In the genomic region with DNA sequence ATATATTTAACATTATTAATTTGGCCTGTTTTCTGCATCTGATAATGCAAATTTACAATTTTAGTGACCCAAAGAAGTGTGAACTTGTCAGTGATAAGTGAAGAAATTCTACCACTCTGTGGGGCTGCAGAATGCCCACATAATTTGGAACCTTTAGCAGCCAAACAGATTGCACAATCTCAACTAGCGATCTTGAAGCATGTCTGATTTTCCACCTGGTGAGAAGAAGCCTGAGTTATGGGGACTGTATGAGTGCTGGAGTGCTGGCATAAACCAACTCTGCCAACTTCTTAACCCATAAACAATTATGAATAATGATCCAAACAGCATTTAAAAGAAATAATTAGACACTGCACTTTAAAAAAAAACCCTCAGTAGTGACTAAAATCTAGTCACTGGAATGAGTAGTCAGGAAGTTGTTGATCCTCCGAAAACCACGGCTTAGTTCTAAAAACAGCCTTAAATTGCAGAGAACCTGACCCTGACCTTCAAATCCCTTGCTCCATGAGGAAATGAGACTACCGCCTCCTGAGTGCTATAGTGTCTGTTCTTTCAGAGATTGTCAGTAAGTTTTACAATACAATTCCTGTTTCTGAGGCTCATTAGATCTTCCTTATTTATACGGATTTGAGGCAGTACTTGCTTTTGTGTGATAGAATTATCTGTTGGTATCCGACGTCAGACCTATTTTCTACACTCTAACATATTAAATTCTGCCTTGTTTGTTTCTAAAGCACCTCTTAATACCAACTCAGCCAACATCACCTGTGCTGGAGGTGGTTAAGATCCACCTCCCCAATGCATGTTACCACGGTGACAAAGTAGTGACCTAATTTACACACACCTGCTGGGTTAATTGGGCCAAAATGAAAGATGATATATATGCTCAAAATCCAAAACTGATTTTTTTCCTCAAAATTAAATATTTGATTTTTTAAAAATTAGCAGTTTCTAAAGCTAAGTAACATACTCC, we compare ENCODE assay signal across 9 cellular contexts.
DNase-seq lines count a peak whose midpoint lies in the region; ATAC-seq and TF ChIP-seq lines count a peak whose summit lies in the region.
"Had no signal": no experiment of that assay in that cellular context is flagged by ENCODE, and none has a peak within 500 bp of the region (broad histone marks: within the 10 kb centered on the region; RNA-seq: fewer than 3 reads in every experiment).

No MANE protein-coding gene starts in this region.

- peak; percentile 73 for ATAC-seq in HG02938 (IDR thresholded peaks at IDR 0.05; ENCODE audit: unreplicated experiment)

- H3K4me3 ChIP-seq in epithelial cell of proximal tubule (ENCODE audit: low read depth, low read length) = peak overlapping the region; percentile 26
- H3K4me3 ChIP-seq: upper lobe of left lung had no signal

- no peak for TF ChIP-seq CTCF in epithelial cell of proximal tubule (conservative IDR thresholded peaks at IDR 0.05; ENCODE audit: low read depth, low read length)

- DNase-seq in NCI-H510A treated with DMSO at 0.1 percent for 48 hours (lab: John Stamatoyannopoulos, UW) = peak; percentile 20
- no peak for DNase-seq in NCI-H510A (lab: John Stamatoyannopoulos, UW)
- DNase-seq in NCI-H2107 treated with DMSO at 0.1 percent for 48 hours (lab: John Stamatoyannopoulos, UW; ENCODE audit: unreplicated experiment) = peak; percentile 87
- DNase-seq in epithelial cell of proximal tubule (ENCODE audit: low read depth) = no peak
- DNase-seq in activated CD4-positive, CD25-positive, alpha-beta regulatory T cell treated with anti-CD3 and anti-CD28 coated beads, Interleukin-2, amount 50 U/mL, for 72 hours = no peak
- DNase-seq in activated effector memory CD4-positive, alpha-beta T cell treated with anti-CD3 and anti-CD28 coated beads, Interleukin-2, amount 50 U/mL, for 16 hours = no peak
- no peak for DNase-seq in activated effector memory CD4-positive, alpha-beta T cell treated with Interleukin-2 at 50 U/mL for 16 hours
- DNase-seq: upper lobe of left lung had no signal

Comparison
In these comparisons a context has a peak if more than half of its experiments do, and no peak if none do; other contexts are left out.
1. DNase-seq: peak in NCI-H510A treated with DMSO at 0.1 percent for 48 hours (single experiment) and NCI-H2107 treated with DMSO at 0.1 percent for 48 hours (single experiment); none in NCI-H510A (single experiment), epithelial cell of proximal tubule (single experiment), activated CD4-positive, CD25-positive, alpha-beta regulatory T cell treated with anti-CD3 and anti-CD28 coated beads, Interleukin-2, amount 50 U/mL, for 72 hours (single experiment), activated effector memory CD4-positive, alpha-beta T cell treated with anti-CD3 and anti-CD28 coated beads, Interleukin-2, amount 50 U/mL, for 16 hours (single experiment) and activated effector memory CD4-positive, alpha-beta T cell treated with Interleukin-2 at 50 U/mL for 16 hours (single experiment).